8 cellular contexts compared by ENCODE assay signal in genomic region chr4:174120446-174121142, GRCh38.
A peak's percentile ranks its signal among the peaks of the same experiment; 100 is the strongest.
DNase-seq lines count a peak whose midpoint lies in the region; ATAC-seq lines count a peak whose summit lies in the region.

No MANE protein-coding gene starts in this region.

- peak overlapping the region in 7 of 11 experiments; percentile 49 to 83 (median 62); a peak in 9 of 22 replicates for H3K4me2 ChIP-seq in BLaER1 treated with 17β-estradiol and CSF1 and Interleukin-3, amounts not matched to agents 10 nM and 100 nM

- H3K36me3 Mint-ChIP-seq in T-helper 17 cell (ENCODE audit: low read depth): no peaks in the 10 kb centered on the region

- DNase-seq in NAMALWA (ENCODE audit: low spot score): peak; percentile 70
- DNase-seq in T-helper 17 cell: no peak
- peak; percentile 86 for DNase-seq in fibroblast of gingiva (ENCODE audit: low read depth)
- peak; percentile 81 for DNase-seq in myocyte (ENCODE audit: low read depth)

- no peaks in the 10 kb centered on the region for H4K20me1 ChIP-seq in BLaER1 treated with 17β-estradiol and CSF1 and Interleukin-3, amounts not matched to agents 10 nM and 100 nM

- H3K27me3 Mint-ChIP-seq in T-helper 17 cell: peaks cover 73% of the 10 kb centered on the region

- H3K27ac Mint-ChIP-seq in T-helper 17 cell: no peak overlapping the region

- peak; percentile 46 for ATAC-seq in GM18861 (IDR thresholded peaks at IDR 0.05; ENCODE audit: unreplicated experiment)
- ATAC-seq in T-helper 17 cell: peak; percentile 41
- no peak for ATAC-seq in HG03039 (IDR thresholded peaks at IDR 0.05; ENCODE audit: unreplicated experiment)
- no peak for ATAC-seq in GM18517 (IDR thresholded peaks at IDR 0.05; ENCODE audit: unreplicated experiment)

- peaks cover 0 to 13% (median 0%) of the 10 kb centered on the region in 11 experiments; a peak in 3 of 22 replicates for H3K9me3 ChIP-seq in BLaER1 treated with 17β-estradiol and CSF1 and Interleukin-3, amounts not matched to agents 10 nM and 100 nM (replicated peaks in 1 of 11)
- no peaks in the 10 kb centered on the region for H3K9me3 ChIP-seq in T-helper 17 cell (ENCODE audit: control insufficient read depth, low read length, poor library complexity, severe bottlenecking)

- no peak overlapping the region; a peak in 1 of 20 replicates for H3K4me3 ChIP-seq in BLaER1 treated with 17β-estradiol and CSF1 and Interleukin-3, amounts not matched to agents 10 nM and 100 nM

- H3K4me3 Mint-ChIP-seq in T-helper 17 cell: peak overlapping the region; percentile 69

- H3K27ac ChIP-seq in BLaER1 treated with 17β-estradiol and CSF1 and Interleukin-3, amounts not matched to agents 10 nM and 100 nM: peak overlapping the region in 2 of 11 experiments; percentile 46 to 53; a peak in 3 of 22 replicates

- peaks cover 0 to 47% (median 24%) of the 10 kb centered on the region in 10 experiments; a peak in 15 of 20 replicates for H3K4me1 ChIP-seq in BLaER1 treated with 17β-estradiol and CSF1 and Interleukin-3, amounts not matched to agents 10 nM and 100 nM

- no peak overlapping the region for H3K9ac ChIP-seq in BLaER1 treated with 17β-estradiol and CSF1 and Interleukin-3, amounts not matched to agents 10 nM and 100 nM

- H3K27me3 ChIP-seq in BLaER1 treated with 17β-estradiol and CSF1 and Interleukin-3, amounts not matched to agents 10 nM and 100 nM: no peaks in the 10 kb centered on the region

- peaks cover 4% of the 10 kb centered on the region for H3K4me1 Mint-ChIP-seq in T-helper 17 cell

- no peaks in the 10 kb centered on the region for H3K36me3 ChIP-seq in BLaER1 treated with 17β-estradiol and CSF1 and Interleukin-3, amounts not matched to agents 10 nM and 100 nM

Comparison
In these comparisons a context has a peak if more than half of its experiments do, and no peak if none do; other contexts are left out.
1. ATAC-seq: peak in GM18861 (single experiment) and T-helper 17 cell (single experiment); none in HG03039 (single experiment) and GM18517 (single experiment).
2. DNase-seq: peak in NAMALWA (single experiment), fibroblast of gingiva (single experiment) and myocyte (single experiment); none in T-helper 17 cell (0 of 3).